ENCODE assay signal across 13 cellular contexts in genomic region chr9:124290053-124290581, GRCh38. TPM values are rescaled to one million over a fixed set of nuclear protein-coding genes. Genes with fewer than 3 reads are reported as not detected.
DNase-seq lines count a peak whose midpoint lies in the region; ATAC-seq and TF ChIP-seq lines count a peak whose summit lies in the region.
"Had no signal": no experiment of that assay in that cellular context is flagged by ENCODE, and none has a peak within 500 bp of the region (broad histone marks: within the 10 kb centered on the region; RNA-seq: fewer than 3 reads in every experiment).

No MANE protein-coding gene starts in this region.

- TF ChIP-seq CTCF in OCI-LY1 (IDR thresholded peaks at IDR 0.05; ENCODE audit: low read length), result peak; percentile 11; the same call in 1 of the 2 replicates
- TF ChIP-seq CTCF in liver (IDR thresholded peaks at IDR 0.05; ENCODE audit: low read depth, low read length, missing input control), result no peak
- no peak for TF ChIP-seq CTCF in testis (IDR thresholded peaks at IDR 0.05)

- ATAC-seq in GM21360 (IDR thresholded peaks at IDR 0.05; ENCODE audit: unreplicated experiment) (peak; percentile 26), HG02852 (IDR thresholded peaks at IDR 0.05; ENCODE audit: unreplicated experiment) (no peak)

- H3K4me2 ChIP-seq in BLaER1 treated with 17β-estradiol and CSF1 and Interleukin-3, amounts not matched to agents 10 nM and 100 nM, result peak overlapping the region; percentile 80 to 98 (median 94)
- no peak overlapping the region for H3K4me2 ChIP-seq in OCI-LY1 (ENCODE audit: low read length)

- H3K27ac ChIP-seq in BLaER1 treated with 17β-estradiol and CSF1 and Interleukin-3, amounts not matched to agents 10 nM and 100 nM, result peak overlapping the region in 9 of 11 experiments; percentile 2 to 76 (median 66); a peak in 14 of 22 replicates
- H3K27ac ChIP-seq in OCI-LY1 (ENCODE audit: low read depth, low read length, poor library complexity, severe bottlenecking) (no peak overlapping the region), liver (ENCODE audit: low read depth in 1 of 2, low read length in 2 of 2) (peak overlapping the region; percentile 40 to 51), testis (no peak overlapping the region)
- H3K27ac ChIP-seq: uterus had no signal

- H3K9me3 ChIP-seq in BLaER1 treated with 17β-estradiol and CSF1 and Interleukin-3, amounts not matched to agents 10 nM and 100 nM (replicated peaks in 1 of 11), result no peaks in the 10 kb centered on the region
- H3K9me3 ChIP-seq in OCI-LY1 (ENCODE audit: low read length) (no peaks in the 10 kb centered on the region), liver (ENCODE audit: control insufficient read depth in 4 of 4, low read length in 3 of 4) (no peaks in the 10 kb centered on the region), testis (no peaks in the 10 kb centered on the region)
- H3K9me3 ChIP-seq: uterus had no signal

- H3F3A ChIP-seq in OCI-LY1 (ENCODE audit: insufficient read depth, low read length), result no peaks in the 10 kb centered on the region

- H3K9me2 ChIP-seq in OCI-LY1 (ENCODE audit: low read depth, low read length), result no peaks in the 10 kb centered on the region

- H3K4me3 ChIP-seq in BLaER1 treated with 17β-estradiol and CSF1 and Interleukin-3, amounts not matched to agents 10 nM and 100 nM, result peak overlapping the region in 8 of 10 experiments; percentile 0 to 49 (median 28); a peak in 9 of 20 replicates
- no peak overlapping the region for H3K4me3 ChIP-seq in OCI-LY1 (ENCODE audit: low read depth, low read length, poor library complexity, severe bottlenecking)
- H3K4me3 ChIP-seq in liver (ENCODE audit: low read depth in 1 of 3, low read length in 3 of 3), result no peak overlapping the region
- H3K4me3 ChIP-seq in testis, result no peak overlapping the region
- H3K4me3 ChIP-seq: uterus had no signal

- DNase-seq in foreskin melanocyte, result no peak
- DNase-seq in testis, result no peak
- DNase-seq in NCI-H146 treated with DMSO at 0.1 percent for 48 hours (lab: John Stamatoyannopoulos, UW; ENCODE audit: unreplicated experiment), result no peak
- DNase-seq: activated CD4-positive, alpha-beta T cell treated with anti-CD3 and anti-CD28 coated beads for 48 hours; CD4-positive, CD25-positive, alpha-beta regulatory T cell; erythroblast; SW 1271; uterus had no signal

- peak overlapping the region; percentile 12 to 70 (median 55); a peak in 18 of 22 replicates for H3K9ac ChIP-seq in BLaER1 treated with 17β-estradiol and CSF1 and Interleukin-3, amounts not matched to agents 10 nM and 100 nM
- H3K9ac ChIP-seq in OCI-LY1 (ENCODE audit: low read length) (no peak overlapping the region), liver (ENCODE audit: low read depth in 1 of 2, low read length in 2 of 2) (peak overlapping the region in 1 of 2 donors; percentile 10)

- no peak for TF ChIP-seq POLR2A in testis (IDR thresholded peaks at IDR 0.05)

- H4K20me1 ChIP-seq in BLaER1 treated with 17β-estradiol and CSF1 and Interleukin-3, amounts not matched to agents 10 nM and 100 nM, result peaks cover 50 to 100% (median 99%) of the 10 kb centered on the region in 11 experiments
- H4K20me1 ChIP-seq in OCI-LY1 (ENCODE audit: insufficient read depth, low read length), result no peaks in the 10 kb centered on the region

- H2AFZ ChIP-seq in OCI-LY1 (ENCODE audit: low read length), result no peak overlapping the region

- H3K79me2 ChIP-seq in OCI-LY1 (ENCODE audit: insufficient read depth, low read length), result no peaks in the 10 kb centered on the region

- no peak for TF ChIP-seq RAD21 in liver (IDR thresholded peaks at IDR 0.05)

- peaks cover 0 to 4% (median 0%) of the 10 kb centered on the region in 11 experiments; a peak in 1 of 22 replicates for H3K27me3 ChIP-seq in BLaER1 treated with 17β-estradiol and CSF1 and Interleukin-3, amounts not matched to agents 10 nM and 100 nM
- H3K27me3 ChIP-seq in OCI-LY1 (ENCODE audit: insufficient read depth, low read length), result peaks cover 7% of the 10 kb centered on the region
- no peaks in the 10 kb centered on the region for H3K27me3 ChIP-seq in liver (ENCODE audit: control insufficient read depth in 4 of 4, insufficient read depth in 4 of 4, low read length in 3 of 4)
- no peaks in the 10 kb centered on the region for H3K27me3 ChIP-seq in testis
- H3K27me3 ChIP-seq: uterus had no signal

- intact Hi-C loops in testis (cut with DNase I; ENCODE audit: low total_unique reads), result no loop called here

- peaks cover 96 to 100% (median 100%) of the 10 kb centered on the region in 10 experiments for H3K4me1 ChIP-seq in BLaER1 treated with 17β-estradiol and CSF1 and Interleukin-3, amounts not matched to agents 10 nM and 100 nM
- H3K4me1 ChIP-seq in OCI-LY1 (ENCODE audit: insufficient read depth, low read length, severe bottlenecking) (peaks cover 11% of the 10 kb centered on the region), liver (ENCODE audit: control insufficient read depth in 4 of 4, insufficient read depth in 4 of 4, low read length in 3 of 4) (peaks cover 22 to 75% (median 52%) of the 10 kb centered on the region in 4 donors), testis (peaks cover 47% of the 10 kb centered on the region)

- 74% methylated on average over 20 of the region's 20 CpGs for WGBS in liver
- 90 to 94% methylated on average over 10 to 20 of the region's 20 CpGs for WGBS in testis, 2 donors

- H3K36me3 ChIP-seq in BLaER1 treated with 17β-estradiol and CSF1 and Interleukin-3, amounts not matched to agents 10 nM and 100 nM, result peaks cover 0 to 8% (median 6%) of the 10 kb centered on the region in 11 experiments; a peak in 6 of 22 replicates
- H3K36me3 ChIP-seq in OCI-LY1 (ENCODE audit: insufficient read depth, low read length) (no peaks in the 10 kb centered on the region), liver (ENCODE audit: control insufficient read depth in 4 of 4, insufficient read depth in 3 of 4, low read depth in 1 of 4, low read length in 3 of 4) (no peaks in the 10 kb centered on the region), testis (ENCODE audit: low read depth, missing control alignments) (no peaks in the 10 kb centered on the region)
- H3K36me3 ChIP-seq: uterus had no signal

TF ChIP-seq in liver, 16 proteins besides CTCF, POLR2A, EP300 and RAD21:
- TF ChIP-seq NR2F2 (IDR thresholded peaks at IDR 0.05) (no peak), FOXA1 (IDR thresholded peaks at IDR 0.05) (no peak), RXRA (IDR thresholded peaks at IDR 0.05) (no peak), REST (IDR thresholded peaks at IDR 0.05) (no peak), YY1 (IDR thresholded peaks at IDR 0.05) (no peak), ZBTB33 (IDR thresholded peaks at IDR 0.05) (no peak)
TF ChIP-seq in liver: peak in this region for 0.

RNA-seq across cellular contexts. Expression of gene NEK6, which starts 32.4 kb away (rescaled TPM):
- 10 to 100 TPM; 36.4 to 48.5 TPM for total RNA-seq in liver
- 10 to 100 TPM; 32.5 to 49.7 TPM for polyA plus RNA-seq in liver
- 10 to 100 TPM; 11.5 to 21.4 TPM for total RNA-seq in testis
- polyA plus RNA-seq in testis (ENCODE audit: insufficient read depth, low read depth, low replicate concordance), result 21.5 TPM

Comparison
In these comparisons a context has a peak if more than half of its experiments do, and no peak if none do; other contexts are left out.
1. H3K27ac ChIP-seq: peak in BLaER1 treated with 17β-estradiol and CSF1 and Interleukin-3, amounts not matched to agents 10 nM and 100 nM (9 of 11) and liver (2 of 2); none in OCI-LY1 (single experiment) and testis (0 of 2).
2. H3K4me3 ChIP-seq: peak in BLaER1 treated with 17β-estradiol and CSF1 and Interleukin-3, amounts not matched to agents 10 nM and 100 nM (8 of 10); none in OCI-LY1 (single experiment), liver (0 of 3) and testis (0 of 2).